Comparison of ENCODE assay signal across 9 cellular contexts in the genomic region with DNA sequence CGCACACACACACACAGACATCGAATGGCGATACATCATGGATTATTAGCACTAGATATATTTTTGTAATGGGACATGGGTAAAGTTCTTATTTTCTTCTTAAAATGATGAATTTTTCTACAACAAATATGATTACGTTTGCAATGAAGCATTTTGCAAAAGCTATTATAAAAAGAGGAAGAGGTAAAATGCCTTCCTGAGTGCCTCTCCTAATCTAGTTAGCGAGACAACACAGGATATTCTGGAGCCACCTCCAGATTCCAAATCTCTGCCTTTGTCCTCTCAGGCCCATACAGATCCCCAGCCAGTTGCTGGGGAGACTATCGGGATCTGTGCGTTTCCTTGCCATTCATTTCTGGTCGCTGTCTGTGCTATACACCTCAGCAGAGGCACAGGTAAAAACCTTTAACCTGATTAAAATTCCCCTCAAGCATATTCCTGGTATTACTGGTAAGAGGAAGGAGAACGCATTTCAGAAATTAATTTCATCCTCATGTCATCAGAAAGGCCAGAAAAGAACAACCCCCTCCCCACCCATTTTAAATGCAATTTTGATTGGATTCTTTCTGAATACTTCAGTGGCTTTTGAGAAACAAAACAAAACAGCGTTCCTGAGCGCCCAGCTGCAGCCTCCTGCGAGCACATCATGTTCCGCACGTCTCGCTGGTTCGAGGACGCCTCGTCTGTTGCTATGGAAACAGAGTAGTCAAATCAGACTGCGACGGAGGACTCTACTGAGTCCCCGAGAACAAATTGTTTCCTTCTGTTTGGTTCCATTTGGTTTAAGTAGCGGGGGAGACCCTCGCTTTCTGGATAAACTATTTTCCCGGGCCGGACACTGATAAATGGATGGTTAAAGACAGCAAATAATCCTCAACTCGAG.
DNase-seq lines count a peak whose midpoint lies in the region; ATAC-seq and TF ChIP-seq lines count a peak whose summit lies in the region.
"Had no signal": no experiment of that assay in that cellular context is flagged by ENCODE, and none has a peak within 500 bp of the region (broad histone marks: within the 10 kb centered on the region; RNA-seq: fewer than 3 reads in every experiment).

No MANE protein-coding gene starts in this region.

- no peaks in the 10 kb centered on the region for H3K9me3 Mint-ChIP-seq in CD8-positive, alpha-beta T cell

- H3K27me3 Mint-ChIP-seq in CD8-positive, alpha-beta T cell (ENCODE audit: low read depth) = peaks cover 30% of the 10 kb centered on the region

- POLR2A ChIA-PET in CD8-positive, alpha-beta T cell (lab: Charles Lee) = no interaction called here

- H3K27me3 ChIP-seq in CD8-positive, alpha-beta T cell (ENCODE audit: insufficient read depth, low read length) = no peaks in the 10 kb centered on the region

- peak; percentile 52 for ATAC-seq in CD8-positive, alpha-beta T cell
- peak; percentile 98 for ATAC-seq in GM21447 (IDR thresholded peaks at IDR 0.05; ENCODE audit: unreplicated experiment)

- H3K4me3 Mint-ChIP-seq in CD8-positive, alpha-beta T cell = peak overlapping the region; percentile 13

- H3K36me3 Mint-ChIP-seq in CD8-positive, alpha-beta T cell = no peaks in the 10 kb centered on the region

- no peak for TF ChIP-seq CTCF in CD8-positive, alpha-beta T cell (IDR thresholded peaks at IDR 0.05)
- no peak for TF ChIP-seq CTCF in astrocyte of the cerebellum (IDR thresholded peaks at IDR 0.05; ENCODE audit: low read depth, low read length, missing control alignments)

- in situ Hi-C loops in astrocyte of the cerebellum (cut with HindIII; ENCODE audit: low sequenced_read_pairs) = loop anchor here (25.0 kb wide), 1 partner anchor 334 kb away; no protein-coding TSS in a partner anchor

- CTCF ChIA-PET in CD8-positive, alpha-beta T cell (lab: Charles Lee) = interaction anchor here (1.2 kb wide), 1 partner anchor 11 kb away, joined by 3 read pairs; no protein-coding TSS in a partner anchor

- peak in 3 of 7 experiments; percentile 11 to 45 (median 25) for DNase-seq in CD8-positive, alpha-beta T cell
- DNase-seq in M059J (ENCODE audit: low read depth) = peak; percentile 86
- DNase-seq in astrocyte of the cerebellum (ENCODE audit: low read depth) = no peak
- peak; percentile 62 for DNase-seq in iPS-NIHi11 (ENCODE audit: low spot score)
- DNase-seq in skeletal muscle cell (ENCODE audit: low read depth) = peak; percentile 73
- no peak for DNase-seq in DMS53 treated with DMSO at 0.1 percent for 48 hours (lab: John Stamatoyannopoulos, UW; ENCODE audit: unreplicated experiment)
- DNase-seq in activated gamma-delta T cell treated with Interleukin-2 at 50 U/mL for 16 hours = no peak

- intact Hi-C loops in CD8-positive, alpha-beta T cell (cut with DNase I, micrococcal nuclease) = no loop called here

- H3K4me3 ChIP-seq in CD8-positive, alpha-beta T cell (ENCODE audit: low read depth, low read length) = no peak overlapping the region
- H3K4me3 ChIP-seq in astrocyte of the cerebellum (ENCODE audit: low read depth, low read length) = peak overlapping the region; percentile 48
- H3K4me3 ChIP-seq in skeletal muscle cell (ENCODE audit: low read depth, low read length) = peak overlapping the region; percentile 43

- no peaks in the 10 kb centered on the region for H3K36me3 ChIP-seq in CD8-positive, alpha-beta T cell (ENCODE audit: insufficient read depth, low read length)

- no peaks in the 10 kb centered on the region for H3K9me3 ChIP-seq in CD8-positive, alpha-beta T cell (ENCODE audit: low read length)

- H3K4me1 Mint-ChIP-seq in CD8-positive, alpha-beta T cell (ENCODE audit: low read depth) = peaks cover 9% of the 10 kb centered on the region

- no peak overlapping the region for H3K27ac ChIP-seq in CD8-positive, alpha-beta T cell (ENCODE audit: low read depth, low read length)
- H3K27ac ChIP-seq: parathyroid adenoma had no signal

- peaks cover 3% of the 10 kb centered on the region for H3K4me1 ChIP-seq in CD8-positive, alpha-beta T cell (ENCODE audit: insufficient read depth, low read length)
- H3K4me1 ChIP-seq: parathyroid adenoma had no signal

- H3K27ac Mint-ChIP-seq in CD8-positive, alpha-beta T cell = no peak overlapping the region

Comparison
In these comparisons a context has a peak if more than half of its experiments do, and no peak if none do; other contexts are left out.
1. DNase-seq: peak in M059J (single experiment), iPS-NIHi11 (single experiment) and skeletal muscle cell (single experiment); none in astrocyte of the cerebellum (single experiment), DMS53 treated with DMSO at 0.1 percent for 48 hours (single experiment) and activated gamma-delta T cell treated with Interleukin-2 at 50 U/mL for 16 hours (single experiment).